In the genomic region with DNA sequence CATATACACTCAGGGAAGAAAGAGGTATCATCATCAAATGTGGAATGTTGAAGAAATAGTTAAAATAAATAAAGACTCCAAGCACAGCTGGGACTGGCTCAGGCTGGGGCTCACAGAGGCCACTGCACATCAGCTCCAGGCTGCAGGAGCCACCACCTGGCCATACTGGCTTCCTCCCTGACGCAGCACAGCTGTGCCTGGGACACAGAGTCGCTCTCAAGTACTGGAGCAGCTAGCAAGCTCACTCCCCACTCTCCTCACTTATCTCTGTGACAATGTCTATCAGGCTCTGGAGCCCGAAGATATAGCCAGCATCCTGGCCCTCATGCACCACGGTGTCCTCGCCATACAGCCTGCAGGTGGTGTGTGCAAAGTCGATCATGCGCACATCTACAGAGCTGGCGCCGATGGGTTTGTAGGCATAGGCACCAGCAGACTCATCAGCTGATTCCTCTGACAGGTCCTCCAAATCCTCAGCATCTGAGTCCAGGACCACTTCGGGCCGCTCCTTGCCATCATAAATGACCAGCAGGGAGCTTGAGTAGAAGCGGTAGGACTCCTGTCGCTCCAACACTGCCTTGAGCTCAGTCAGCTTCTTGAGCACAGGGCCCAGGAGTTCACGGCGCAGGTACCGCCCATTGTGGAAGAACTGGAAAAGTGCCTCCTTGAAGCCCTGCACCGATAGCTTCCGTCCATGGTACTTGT, we compare ENCODE assay signal across 23 cellular contexts. TPM values are rescaled to one million over a fixed set of nuclear protein-coding genes. Genes with fewer than 3 reads are reported as not detected.
DNase-seq lines count a peak whose midpoint lies in the region; ATAC-seq, FAIRE-seq and TF ChIP-seq lines count a peak whose summit lies in the region.
"Had no signal": no experiment of that assay in that cellular context is flagged by ENCODE, and none has a peak within 500 bp of the region (broad histone marks: within the 10 kb centered on the region; RNA-seq: fewer than 3 reads in every experiment).

No MANE protein-coding gene starts in this region.

- peaks cover 21 to 56% of the 10 kb centered on the region in 2 experiments for H3K36me3 ChIP-seq in HepG2 (replicated peaks in 1 of 2; ENCODE audit: control insufficient read depth in 1 of 2, insufficient read depth in 2 of 2, low read length in 2 of 2)
- peaks cover 0 to 56% (median 29%) of the 10 kb centered on the region in 4 donors for H3K36me3 ChIP-seq in right lobe of liver

- peaks cover 43% of the 10 kb centered on the region for H3K36me3 Mint-ChIP-seq in brain

- TF ChIP-seq CTCF in HepG2 (CRISPR knock-in tag; IDR thresholded peaks at IDR 0.05) (no peak), right lobe of liver (IDR thresholded peaks at IDR 0.05) (no peak), brain (conservative IDR thresholded peaks at IDR 0.05) (no peak)

- peak overlapping the region in 1 of 5 experiments; percentile 43 for H3K4me3 Mint-ChIP-seq in brain
- H3K4me3 Mint-ChIP-seq: activated CD4-positive, alpha-beta T cell treated with anti-CD3 and anti-CD28 coated beads, Interleukin-2, amount 10 ng/mL, durations not matched to agents 24 days and 14 days; CD8-positive, alpha-beta T cell; dendritic cell treated with granulocyte-macrophage colony-stimulating factor and Interleukin-4, amounts not matched to agents 40 ng/mL and 50 ng/mL, for 4 days; mesothelial cell of epicardium; natural killer cell treated with Interleukin-12 subunit alpha and Interleukin-12 subunit beta and Interleukin-15 and Interleukin-18, amount 100 ng/mL, for 72 hours; stimulated activated memory B cell treated with anti-CD40 and anti-IgM and Interleukin-4, amounts not matched to agents 10 μg/mL and 1 μg/mL and 100 μg/mL, for 72 hours had no signal

- H3K27me3 ChIP-seq in HepG2 (ENCODE audit: control insufficient read depth in 1 of 2, insufficient read depth in 2 of 2, low read length in 2 of 2) (no peaks in the 10 kb centered on the region; a peak in 2 of 5 replicates), right lobe of liver (no peaks in the 10 kb centered on the region)
- H3K27me3 ChIP-seq: breast epithelium had no signal

- TF ChIP-seq RAD21 in HepG2 (CRISPR knock-in tag; IDR thresholded peaks at IDR 0.05), result no peak

- no peak overlapping the region for H3K4me2 ChIP-seq in HepG2 (ENCODE audit: low read depth, low read length)

- no peak overlapping the region for H3K27ac ChIP-seq in HepG2 (ENCODE audit: extremely low read length, insufficient read depth, low read length)
- H3K27ac ChIP-seq in right lobe of liver, result no peak overlapping the region
- H3K27ac ChIP-seq: GM23248 had no signal

- DNase-seq in HepG2 (ENCODE audit: low spot score), result no peak
- no peak for DNase-seq in right lobe of liver
- DNase-seq in T1000 (lab: John Stamatoyannopoulos, UW), result no peak
- no peak for DNase-seq in SHP77 (lab: John Stamatoyannopoulos, UW)
- DNase-seq: activated CD4-positive, alpha-beta T cell treated with anti-CD3 and anti-CD28 coated beads, Interleukin-2, amount 10 ng/mL, durations not matched to agents 24 days and 14 days; CD8-positive, alpha-beta T cell; DMS79 treated with DMSO at 0.1 percent for 48 hours; GM23248; head of caudate nucleus; left colon; OCI-M1; stimulated activated CD4-positive, alpha-beta T cell treated with anti-CD3 and anti-CD28 coated beads, Interleukin-1b, Interleukin-23, amount 100 ng/mL, for 48 hours; T-helper 1 cell had no signal

- ATAC-seq in HepG2 (no peak), right lobe of liver (no peak), HG03571 (IDR thresholded peaks at IDR 0.05; ENCODE audit: unreplicated experiment) (no peak)
- ATAC-seq: CD8-positive, alpha-beta T cell; left colon; natural killer cell treated with Interleukin-12 subunit alpha and Interleukin-12 subunit beta and Interleukin-15 and Interleukin-18, amount 100 ng/mL, for 72 hours; stimulated activated memory B cell treated with anti-CD40 and anti-IgM and Interleukin-4, amounts not matched to agents 10 μg/mL and 1 μg/mL and 100 μg/mL, for 72 hours had no signal

- POLR2A ChIA-PET in HepG2 (lab: Yijun Ruan, JAX), result interaction anchor here (0.9 to 1.1 kb wide), 2 partner anchors 25 to 209 kb away, joined by 3 to 4 read pairs; a partner anchor contains a TSS

- H3K9me3 Mint-ChIP-seq in brain, result no peaks in the 10 kb centered on the region
- H3K9me3 Mint-ChIP-seq: activated CD4-positive, alpha-beta T cell treated with anti-CD3 and anti-CD28 coated beads, Interleukin-2, amount 10 ng/mL, durations not matched to agents 24 days and 14 days; CD8-positive, alpha-beta T cell; dendritic cell treated with granulocyte-macrophage colony-stimulating factor and Interleukin-4, amounts not matched to agents 40 ng/mL and 50 ng/mL, for 4 days; mesothelial cell of epicardium; natural killer cell treated with Interleukin-12 subunit alpha and Interleukin-12 subunit beta and Interleukin-15 and Interleukin-18, amount 100 ng/mL, for 72 hours; stimulated activated memory B cell treated with anti-CD40 and anti-IgM and Interleukin-4, amounts not matched to agents 10 μg/mL and 1 μg/mL and 100 μg/mL, for 72 hours had no signal

- peaks cover 22% of the 10 kb centered on the region for H3K79me2 ChIP-seq in HepG2 (ENCODE audit: insufficient read depth, low read length)

- no peak overlapping the region for H3K9ac ChIP-seq in HepG2 (ENCODE audit: insufficient read depth, low read depth, low read length)
- H3K9ac ChIP-seq: GM23248 had no signal

- H3K27me3 Mint-ChIP-seq in brain, result peaks cover 4% of the 10 kb centered on the region
- H3K27me3 Mint-ChIP-seq: activated CD4-positive, alpha-beta T cell treated with anti-CD3 and anti-CD28 coated beads, Interleukin-2, amount 10 ng/mL, durations not matched to agents 24 days and 14 days; natural killer cell treated with Interleukin-12 subunit alpha and Interleukin-12 subunit beta and Interleukin-15 and Interleukin-18, amount 100 ng/mL, for 72 hours; stimulated activated memory B cell treated with anti-CD40 and anti-IgM and Interleukin-4, amounts not matched to agents 10 μg/mL and 1 μg/mL and 100 μg/mL, for 72 hours had no signal

- BruUV-seq in HepG2 (replicated peaks; lab: Mats Ljungman, UMichigan), result no TSS peak

- TF ChIP-seq POLR2A in HepG2 (IDR thresholded peaks at IDR 0.05; ENCODE audit: insufficient read depth in 1 of 2, low read depth in 2 of 2, low read length in 2 of 2) (no peak), right lobe of liver (IDR thresholded peaks at IDR 0.05) (no peak)

- H3K9me3 ChIP-seq in HepG2 (ENCODE audit: low read length), result no peaks in the 10 kb centered on the region
- no peaks in the 10 kb centered on the region for H3K9me3 ChIP-seq in right lobe of liver
- H3K9me3 ChIP-seq: breast epithelium, thoracic aorta had no signal

- WGBS in HepG2 (ENCODE audit: low lambda C conversion rate), result 96% methylated on average over 9 of the region's 18 CpGs
- 95% methylated on average over 4 of the region's 18 CpGs for WGBS in right lobe of liver (ENCODE audit: insufficient coverage, low coverage, low lambda C conversion rate, missing lambda C conversion rate)

- no peak overlapping the region for H3K4me3 ChIP-seq in HepG2 (replicated peaks in 1 of 3; ENCODE audit: insufficient read depth in 1 of 3, low read depth in 2 of 3, low read length in 3 of 3)
- H3K4me3 ChIP-seq in right lobe of liver, result no peak overlapping the region
- H3K4me3 ChIP-seq: breast epithelium, GM23248, thoracic aorta had no signal

- TF ChIP-seq EP300 in HepG2 (IDR thresholded peaks at IDR 0.05; ENCODE audit: low read depth in 2 of 2, low read length in 2 of 2) (no peak), HepG2 (CRISPR knock-in tag; IDR thresholded peaks at IDR 0.05; ENCODE audit: borderline replicate concordance) (no peak)

- H3K4me1 Mint-ChIP-seq in brain, result peaks cover 38% of the 10 kb centered on the region

- intact Hi-C loops in HepG2 (cut with micrococcal nuclease; ENCODE audit: unreplicated experiment) (no loop called here), right lobe of liver (cut with DNase I) (no loop called here)

- H3K4me1 ChIP-seq in HepG2 (ENCODE audit: insufficient read depth, low read length), result peaks cover 22% of the 10 kb centered on the region
- H3K4me1 ChIP-seq in right lobe of liver, result peaks cover 0 to 18% (median 5%) of the 10 kb centered on the region in 4 donors

- FAIRE-seq in HepG2 (lab: Jason Lieb, UNC), result no peak
- FAIRE-seq: endothelial cell of umbilical vein, GM12892 had no signal

- in situ Hi-C loops in HepG2 (cut with HindIII; ENCODE audit: extremely low pct_ligation_motif_present, low pct_unique_long_range_greater_than_20kb), result no loop called here

- 0 out of 2 replicates have a peak, but pooled peaks cover 4% of the 10 kb centered on the region for H4K20me1 ChIP-seq in HepG2 (ENCODE audit: insufficient read depth, low read length)

- CTCF ChIA-PET in HepG2 (lab: Yijun Ruan, JAX; ENCODE audit: low intra/inter-chr PET ratio, low total read pairs), result no interaction called here

- H3K27ac Mint-ChIP-seq in brain, result peak overlapping the region in 3 of 5 experiments; percentile 40 to 80 (median 50)
- H3K27ac Mint-ChIP-seq: activated CD4-positive, alpha-beta T cell treated with anti-CD3 and anti-CD28 coated beads, Interleukin-2, amount 10 ng/mL, durations not matched to agents 24 days and 14 days; CD8-positive, alpha-beta T cell; dendritic cell treated with granulocyte-macrophage colony-stimulating factor and Interleukin-4, amounts not matched to agents 40 ng/mL and 50 ng/mL, for 4 days; natural killer cell treated with Interleukin-12 subunit alpha and Interleukin-12 subunit beta and Interleukin-15 and Interleukin-18, amount 100 ng/mL, for 72 hours; stimulated activated memory B cell treated with anti-CD40 and anti-IgM and Interleukin-4, amounts not matched to agents 10 μg/mL and 1 μg/mL and 100 μg/mL, for 72 hours had no signal

- no peak overlapping the region for H2AFZ ChIP-seq in HepG2 (ENCODE audit: low read length)
- H2AFZ ChIP-seq: GM23248 had no signal

RNA-seq across cellular contexts. Expression of a gene that starts 2.5 kb away (rescaled TPM):
- total RNA-seq in HepG2 (2016; rRNA removed; fragmentation: Illumina TruSeq; extraction: Trizol) (13.5 and 14.3 TPM in 2 replicates), right lobe of liver (10 to 100 TPM in 4 of 6 experiments, 1 to 10 TPM in 2; 6.8 to 27.3 (median 12.3) TPM)
- 4.8 and 5.0 TPM in 2 replicates for total RNA-seq in HepG2 (2016; cell fraction: cytosol; rRNA removed; fragmentation: Illumina TruSeq; extraction: Trizol; ENCODE audit: low read depth)
- 13.6 and 14.6 TPM in 2 replicates for total RNA-seq in HepG2 (2016; cell fraction: insoluble cytoplasmic fraction; rRNA removed; fragmentation: Illumina TruSeq; extraction: Trizol)
- total RNA-seq in HepG2 (2016; cell fraction: membrane; rRNA removed; fragmentation: Illumina TruSeq; extraction: Trizol), result 10.8 and 12.0 TPM in 2 replicates
- total RNA-seq in HepG2 (2016; cell fraction: nucleus; rRNA removed; fragmentation: Illumina TruSeq; extraction: Trizol), result 12.7 and 17.2 TPM in 2 replicates
- polyA plus RNA-seq in HepG2 (2011; rRNA removed) (35.2 and 44.2 TPM in 2 replicates), brain (ENCODE audit: insufficient read depth, low read depth, low replicate concordance) (42.2 TPM)
- polyA plus RNA-seq in HepG2 (2011; cell fraction: cytosol; rRNA removed), result 25.4 and 38.7 TPM in 2 replicates
- polyA plus RNA-seq in HepG2 (2011; cell fraction: nucleus; rRNA removed), result 79.3 and 90.0 TPM in 2 replicates
- polyA plus RNA-seq in HepG2 (2012), result 14.1 and 18.5 TPM in 2 replicates
- polyA plus RNA-seq in HepG2 (2016; cell fraction: cytosol; fragmentation: Illumina TruSeq; extraction: Trizol; ENCODE audit: low read depth), result 6.3 and 6.6 TPM in 2 replicates
- 15.7 and 21.1 TPM in 2 replicates for polyA plus RNA-seq in HepG2 (2016; cell fraction: insoluble cytoplasmic fraction; fragmentation: Illumina TruSeq; extraction: Trizol; ENCODE audit: low read depth)
- 10.6 and 11.9 TPM in 2 replicates for polyA plus RNA-seq in HepG2 (2016; cell fraction: membrane; fragmentation: Illumina TruSeq; extraction: Trizol; ENCODE audit: low read depth)
- polyA plus RNA-seq in HepG2 (2016; cell fraction: nucleus; fragmentation: Illumina TruSeq; extraction: Trizol; ENCODE audit: insufficient read depth, low read depth), result 26.0 and 26.3 TPM in 2 replicates
- polyA minus RNA-seq in HepG2 (2011; rRNA and poly(A)+ RNA removed; ENCODE audit: low replicate concordance), result 68.5 and 115 TPM in 2 replicates
- polyA minus RNA-seq in HepG2 (2011; cell fraction: cytosol; rRNA and poly(A)+ RNA removed), result 20.6 and 27.4 TPM in 2 replicates
- polyA minus RNA-seq in HepG2 (2011; cell fraction: nucleus; rRNA and poly(A)+ RNA removed), result 27.7 and 30.7 TPM in 2 replicates

RNA-seq across cellular contexts. Expression of a gene that starts 25.5 kb away (rescaled TPM):
- total RNA-seq in HepG2 (2016; rRNA removed; fragmentation: Illumina TruSeq; extraction: Trizol) (3.2 and 5.4 TPM in 2 replicates), right lobe of liver (under 1 TPM; 0.15 to 0.68 (median 0.34) TPM)
- total RNA-seq in HepG2 (2016; cell fraction: cytosol; rRNA removed; fragmentation: Illumina TruSeq; extraction: Trizol; ENCODE audit: low read depth), result 0.35 and 0.51 TPM in 2 replicates
- total RNA-seq in HepG2 (2016; cell fraction: insoluble cytoplasmic fraction; rRNA removed; fragmentation: Illumina TruSeq; extraction: Trizol), result 2.7 and 5.4 TPM in 2 replicates
- total RNA-seq in HepG2 (2016; cell fraction: membrane; rRNA removed; fragmentation: Illumina TruSeq; extraction: Trizol), result 1.1 and 1.2 TPM in 2 replicates
- 7.5 and 9.6 TPM in 2 replicates for total RNA-seq in HepG2 (2016; cell fraction: nucleus; rRNA removed; fragmentation: Illumina TruSeq; extraction: Trizol)
- polyA plus RNA-seq in HepG2 (2011; rRNA removed) (6.7 and 8.3 TPM in 2 replicates), brain (ENCODE audit: insufficient read depth, low read depth, low replicate concordance) (23.1 TPM)
- polyA plus RNA-seq in HepG2 (2011; cell fraction: cytosol; rRNA removed), result 4.1 and 5.0 TPM in 2 replicates
- 54.2 and 80.2 TPM in 2 replicates for polyA plus RNA-seq in HepG2 (2011; cell fraction: nucleus; rRNA removed)
- polyA plus RNA-seq in HepG2 (2012), result 8.0 and 10.5 TPM in 2 replicates
- 0.34 and 0.35 TPM in 2 replicates for polyA plus RNA-seq in HepG2 (2016; cell fraction: cytosol; fragmentation: Illumina TruSeq; extraction: Trizol; ENCODE audit: low read depth)
- polyA plus RNA-seq in HepG2 (2016; cell fraction: insoluble cytoplasmic fraction; fragmentation: Illumina TruSeq; extraction: Trizol; ENCODE audit: low read depth), result 2.4 and 3.0 TPM in 2 replicates
- polyA plus RNA-seq in HepG2 (2016; cell fraction: membrane; fragmentation: Illumina TruSeq; extraction: Trizol; ENCODE audit: low read depth), result 0.61 and 0.63 TPM in 2 replicates
- 27.4 and 28.0 TPM in 2 replicates for polyA plus RNA-seq in HepG2 (2016; cell fraction: nucleus; fragmentation: Illumina TruSeq; extraction: Trizol; ENCODE audit: insufficient read depth, low read depth)
- 6.7 and 18.0 TPM in 2 replicates for polyA minus RNA-seq in HepG2 (2011; rRNA and poly(A)+ RNA removed; ENCODE audit: low replicate concordance)
- 6.9 and 7.0 TPM in 2 replicates for polyA minus RNA-seq in HepG2 (2011; cell fraction: cytosol; rRNA and poly(A)+ RNA removed)
- polyA minus RNA-seq in HepG2 (2011; cell fraction: nucleus; rRNA and poly(A)+ RNA removed), result 18.9 and 19.6 TPM in 2 replicates

RNA-seq across cellular contexts. Expression of a gene that starts 28.8 kb away (rescaled TPM):
- total RNA-seq in HepG2 (2016; rRNA removed; fragmentation: Illumina TruSeq; extraction: Trizol) (65.5 and 85.5 TPM in 2 replicates), right lobe of liver (10 to 100 TPM; 25.4 to 31.4 (median 27.4) TPM)
- total RNA-seq in HepG2 (2016; cell fraction: cytosol; rRNA removed; fragmentation: Illumina TruSeq; extraction: Trizol; ENCODE audit: low read depth), result 19.4 and 21.6 TPM in 2 replicates
- 63.7 and 86.9 TPM in 2 replicates for total RNA-seq in HepG2 (2016; cell fraction: insoluble cytoplasmic fraction; rRNA removed; fragmentation: Illumina TruSeq; extraction: Trizol)
- total RNA-seq in HepG2 (2016; cell fraction: membrane; rRNA removed; fragmentation: Illumina TruSeq; extraction: Trizol), result 32.1 and 38.0 TPM in 2 replicates
- 100 and 109 TPM in 2 replicates for total RNA-seq in HepG2 (2016; cell fraction: nucleus; rRNA removed; fragmentation: Illumina TruSeq; extraction: Trizol)
- polyA plus RNA-seq in HepG2 (2011; rRNA removed) (112 and 115 TPM in 2 replicates), brain (ENCODE audit: insufficient read depth, low read depth, low replicate concordance) (121 TPM)
- 66.7 and 84.4 TPM in 2 replicates for polyA plus RNA-seq in HepG2 (2011; cell fraction: cytosol; rRNA removed)
- polyA plus RNA-seq in HepG2 (2011; cell fraction: nucleus; rRNA removed), result 480 and 513 TPM in 2 replicates
- polyA plus RNA-seq in HepG2 (2012), result 77.2 and 80.7 TPM in 2 replicates
- polyA plus RNA-seq in HepG2 (2016; cell fraction: cytosol; fragmentation: Illumina TruSeq; extraction: Trizol; ENCODE audit: low read depth), result 16.4 and 20.0 TPM in 2 replicates
- polyA plus RNA-seq in HepG2 (2016; cell fraction: insoluble cytoplasmic fraction; fragmentation: Illumina TruSeq; extraction: Trizol; ENCODE audit: low read depth), result 82.8 and 83.9 TPM in 2 replicates
- polyA plus RNA-seq in HepG2 (2016; cell fraction: membrane; fragmentation: Illumina TruSeq; extraction: Trizol; ENCODE audit: low read depth), result 26.4 and 27.7 TPM in 2 replicates
- 260 and 268 TPM in 2 replicates for polyA plus RNA-seq in HepG2 (2016; cell fraction: nucleus; fragmentation: Illumina TruSeq; extraction: Trizol; ENCODE audit: insufficient read depth, low read depth)
- polyA minus RNA-seq in HepG2 (2011; rRNA and poly(A)+ RNA removed; ENCODE audit: low replicate concordance), result 71.8 and 84.4 TPM in 2 replicates
- polyA minus RNA-seq in HepG2 (2011; cell fraction: cytosol; rRNA and poly(A)+ RNA removed), result 23.0 and 26.6 TPM in 2 replicates
- polyA minus RNA-seq in HepG2 (2011; cell fraction: nucleus; rRNA and poly(A)+ RNA removed), result 87.8 and 89.9 TPM in 2 replicates

RNA-seq across cellular contexts. Expression of a gene that starts 52.9 kb away (rescaled TPM):
- 10.3 and 40.7 TPM in 2 replicates for total RNA-seq in HepG2 (2016; rRNA removed; fragmentation: Illumina TruSeq; extraction: Trizol)
- 8.0 and 8.2 TPM in 2 replicates for total RNA-seq in HepG2 (2016; cell fraction: cytosol; rRNA removed; fragmentation: Illumina TruSeq; extraction: Trizol; ENCODE audit: low read depth)
- 9.6 and 38.5 TPM in 2 replicates for total RNA-seq in HepG2 (2016; cell fraction: insoluble cytoplasmic fraction; rRNA removed; fragmentation: Illumina TruSeq; extraction: Trizol)
- 8.3 and 9.4 TPM in 2 replicates for total RNA-seq in HepG2 (2016; cell fraction: membrane; rRNA removed; fragmentation: Illumina TruSeq; extraction: Trizol)
- total RNA-seq in HepG2 (2016; cell fraction: nucleus; rRNA removed; fragmentation: Illumina TruSeq; extraction: Trizol), result 50.7 and 62.0 TPM in 2 replicates
- 184 and 298 TPM in 2 replicates for polyA plus RNA-seq in HepG2 (2011; rRNA removed)
- 90.8 and 93.6 TPM in 2 replicates for polyA plus RNA-seq in HepG2 (2011; cell fraction: cytosol; rRNA removed)
- 3,075 and 3,281 TPM in 2 replicates for polyA plus RNA-seq in HepG2 (2011; cell fraction: nucleus; rRNA removed)
- polyA plus RNA-seq in HepG2 (2012), result 163 and 233 TPM in 2 replicates
- polyA plus RNA-seq in HepG2 (2016; cell fraction: cytosol; fragmentation: Illumina TruSeq; extraction: Trizol; ENCODE audit: low read depth), result 3.5 and 4.6 TPM in 2 replicates
- 6.7 and 9.8 TPM in 2 replicates for polyA plus RNA-seq in HepG2 (2016; cell fraction: insoluble cytoplasmic fraction; fragmentation: Illumina TruSeq; extraction: Trizol; ENCODE audit: low read depth)
- 4.9 and 6.2 TPM in 2 replicates for polyA plus RNA-seq in HepG2 (2016; cell fraction: membrane; fragmentation: Illumina TruSeq; extraction: Trizol; ENCODE audit: low read depth)
- polyA plus RNA-seq in HepG2 (2016; cell fraction: nucleus; fragmentation: Illumina TruSeq; extraction: Trizol; ENCODE audit: insufficient read depth, low read depth), result 133 and 147 TPM in 2 replicates
- polyA minus RNA-seq in HepG2 (2011; rRNA and poly(A)+ RNA removed; ENCODE audit: low replicate concordance), result 56.2 and 422 TPM in 2 replicates
- polyA minus RNA-seq in HepG2 (2011; cell fraction: cytosol; rRNA and poly(A)+ RNA removed), result 79.8 and 100 TPM in 2 replicates
- 459 and 526 TPM in 2 replicates for polyA minus RNA-seq in HepG2 (2011; cell fraction: nucleus; rRNA and poly(A)+ RNA removed)
- 1 to 10 TPM; 6.6 to 9.9 (median 8.6) TPM for total RNA-seq in right lobe of liver
- polyA plus RNA-seq in brain (ENCODE audit: insufficient read depth, low read depth, low replicate concordance), result 3.8 TPM
